In the genomic region with DNA sequence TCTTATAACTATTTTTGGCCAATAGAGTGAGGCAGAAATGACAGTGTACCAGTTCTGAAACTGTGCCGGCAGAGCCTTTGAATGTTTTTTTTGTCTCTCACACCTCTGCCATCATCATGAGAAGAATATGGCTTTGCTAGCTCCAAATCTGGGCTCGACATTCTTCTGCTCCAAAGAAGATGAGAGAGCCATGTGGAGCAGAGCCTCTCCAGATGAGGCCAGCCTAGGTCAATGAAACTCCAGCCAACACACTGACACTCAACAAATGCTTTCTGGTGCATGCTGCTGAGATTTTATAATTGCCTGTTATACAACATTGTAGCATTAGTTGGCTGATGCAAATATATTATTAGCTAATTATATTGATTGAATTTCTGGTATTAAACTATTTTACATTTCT, we compare ENCODE assay signal across 15 cellular contexts.
DNase-seq lines count a peak whose midpoint lies in the region; ATAC-seq and TF ChIP-seq lines count a peak whose summit lies in the region.
"Had no signal": no experiment of that assay in that cellular context is flagged by ENCODE, and none has a peak within 500 bp of the region (broad histone marks: within the 10 kb centered on the region; RNA-seq: fewer than 3 reads in every experiment).

No MANE protein-coding gene starts in this region.

- H3K4me1 Mint-ChIP-seq in activated CD4-positive, alpha-beta T cell treated with anti-CD3 and anti-CD28 coated beads, Interleukin-2, amount 10 ng/mL, durations not matched to agents 24 days and 14 days, result peaks cover 2% of the 10 kb centered on the region
- H3K4me1 Mint-ChIP-seq in WTC11, result peaks cover 56% of the 10 kb centered on the region
- H3K4me1 Mint-ChIP-seq: CD8-positive, alpha-beta memory T cell had no signal

- TF ChIP-seq CTCF in AG10803 (conservative IDR thresholded peaks at IDR 0.05; ENCODE audit: low read length) (no peak), WTC11 (IDR thresholded peaks at IDR 0.05) (no peak)

- POLR2A ChIA-PET in WTC11 (lab: Charles Lee), result no interaction called here

- peaks cover 7% of the 10 kb centered on the region for H3K9me3 Mint-ChIP-seq in activated CD4-positive, alpha-beta T cell treated with anti-CD3 and anti-CD28 coated beads, Interleukin-2, amount 10 ng/mL, durations not matched to agents 24 days and 14 days
- H3K9me3 Mint-ChIP-seq in WTC11, result peaks cover 46% of the 10 kb centered on the region

- ATAC-seq in WTC11, result no peak
- ATAC-seq in left lobe of liver, result peak; percentile 33
- ATAC-seq in HG03442 (IDR thresholded peaks at IDR 0.05; ENCODE audit: unreplicated experiment), result no peak
- ATAC-seq in HG02885 (IDR thresholded peaks at IDR 0.05; ENCODE audit: poor library complexity, unreplicated experiment), result no peak
- ATAC-seq: HepG2 had no signal

- CTCF ChIA-PET in WTC11 (lab: Charles Lee), result no interaction called here

- H3K36me3 Mint-ChIP-seq in activated CD4-positive, alpha-beta T cell treated with anti-CD3 and anti-CD28 coated beads, Interleukin-2, amount 10 ng/mL, durations not matched to agents 24 days and 14 days (ENCODE audit: low read depth), result peaks cover 10% of the 10 kb centered on the region
- peaks cover 45% of the 10 kb centered on the region for H3K36me3 Mint-ChIP-seq in WTC11

- peak; percentile 36 for DNase-seq in activated CD4-positive, alpha-beta T cell treated with anti-CD3 and anti-CD28 coated beads, Interleukin-2, amount 10 ng/mL, durations not matched to agents 24 days and 14 days
- DNase-seq in activated CD4-positive, alpha-beta T cell treated with anti-CD3 and anti-CD28 coated beads, Interleukin-2, amount 50 U/mL, for 4 hours, result no peak
- DNase-seq in AG10803 (ENCODE audit: low read depth), result peak; percentile 10
- DNase-seq in WTC11 (ENCODE audit: low spot score), result no peak
- no peak for DNase-seq in left lobe of liver (ENCODE audit: low spot score)
- no peak for DNase-seq in globus pallidus (ENCODE audit: low spot score)
- DNase-seq: AML-193; Caco-2; CD8-positive, alpha-beta memory T cell; DMS53; GF-D8 had no signal

- H3K4me3 ChIP-seq in AG10803 (ENCODE audit: low read length), result no peak overlapping the region
- H3K4me3 ChIP-seq: BLaER1 had no signal

- intact Hi-C loops in activated CD4-positive, alpha-beta T cell treated with anti-CD3 and anti-CD28 coated beads, Interleukin-2, amount 10 ng/mL, durations not matched to agents 24 days and 14 days (cut with micrococcal nuclease), result loop anchor here (10.0 kb wide), 2 partner anchors 314 to 546 kb away; no protein-coding TSS in a partner anchor

- H3K27ac Mint-ChIP-seq in activated CD4-positive, alpha-beta T cell treated with anti-CD3 and anti-CD28 coated beads, Interleukin-2, amount 10 ng/mL, durations not matched to agents 24 days and 14 days, result no peak overlapping the region
- H3K27ac Mint-ChIP-seq in WTC11, result peak overlapping the region; percentile 98
- H3K27ac Mint-ChIP-seq: CD8-positive, alpha-beta memory T cell had no signal

- H3K27me3 Mint-ChIP-seq in activated CD4-positive, alpha-beta T cell treated with anti-CD3 and anti-CD28 coated beads, Interleukin-2, amount 10 ng/mL, durations not matched to agents 24 days and 14 days, result no peaks in the 10 kb centered on the region
- no peaks in the 10 kb centered on the region for H3K27me3 Mint-ChIP-seq in WTC11 (ENCODE audit: low read depth)

- no peak overlapping the region for H3K4me3 Mint-ChIP-seq in activated CD4-positive, alpha-beta T cell treated with anti-CD3 and anti-CD28 coated beads, Interleukin-2, amount 10 ng/mL, durations not matched to agents 24 days and 14 days
- H3K4me3 Mint-ChIP-seq in WTC11, result no peak overlapping the region
- H3K4me3 Mint-ChIP-seq: CD8-positive, alpha-beta memory T cell had no signal

TF ChIP-seq in WTC11, 78 proteins besides CTCF, POLR2A, EP300 and RAD21:
- TF ChIP-seq NR3C1 (CRISPR knock-in tag; conservative IDR thresholded peaks at IDR 0.05; ENCODE audit: low read depth) (no peak), NR2C2 (CRISPR knock-in tag; IDR thresholded peaks at IDR 0.05) (no peak), CBFB (CRISPR knock-in tag; IDR thresholded peaks at IDR 0.05; ENCODE audit: low read depth) (no peak), ZNF317 (CRISPR knock-in tag; IDR thresholded peaks at IDR 0.05; ENCODE audit: borderline replicate concordance, low read depth) (no peak), OVOL2 (CRISPR knock-in tag; IDR thresholded peaks at IDR 0.05; ENCODE audit: borderline replicate concordance) (no peak), MYBL2 (CRISPR knock-in tag; IDR thresholded peaks at IDR 0.05) (no peak), JUN (CRISPR knock-in tag; IDR thresholded peaks at IDR 0.05) (no peak), FOXJ3 (CRISPR knock-in tag; IDR thresholded peaks at IDR 0.05; ENCODE audit: borderline replicate concordance) (no peak), ETV6 (CRISPR knock-in tag; IDR thresholded peaks at IDR 0.05) (no peak), TEAD1 (CRISPR knock-in tag; IDR thresholded peaks at IDR 0.05) (no peak), SMAD4 (CRISPR knock-in tag; IDR thresholded peaks at IDR 0.05) (no peak)
- TF ChIP-seq, protein P1, sequence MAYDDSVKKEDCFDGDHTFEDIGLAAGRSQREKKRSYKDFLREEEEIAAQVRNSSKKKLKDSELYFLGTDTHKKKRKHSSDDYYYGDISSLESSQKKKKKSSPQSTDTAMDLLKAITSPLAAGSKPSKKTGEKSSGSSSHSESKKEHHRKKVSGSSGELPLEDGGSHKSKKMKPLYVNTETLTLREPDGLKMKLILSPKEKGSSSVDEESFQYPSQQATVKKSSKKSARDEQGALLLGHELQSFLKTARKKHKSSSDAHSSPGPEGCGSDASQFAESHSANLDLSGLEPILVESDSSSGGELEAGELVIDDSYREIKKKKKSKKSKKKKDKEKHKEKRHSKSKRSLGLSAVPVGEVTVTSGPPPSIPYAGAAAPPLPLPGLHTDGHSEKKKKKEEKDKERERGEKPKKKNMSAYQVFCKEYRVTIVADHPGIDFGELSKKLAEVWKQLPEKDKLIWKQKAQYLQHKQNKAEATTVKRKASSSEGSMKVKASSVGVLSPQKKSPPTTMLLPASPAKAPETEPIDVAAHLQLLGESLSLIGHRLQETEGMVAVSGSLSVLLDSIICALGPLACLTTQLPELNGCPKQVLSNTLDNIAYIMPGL (CRISPR knock-in tag; IDR thresholded peaks at IDR 0.05), result no peak
- TF ChIP-seq, protein P2, sequence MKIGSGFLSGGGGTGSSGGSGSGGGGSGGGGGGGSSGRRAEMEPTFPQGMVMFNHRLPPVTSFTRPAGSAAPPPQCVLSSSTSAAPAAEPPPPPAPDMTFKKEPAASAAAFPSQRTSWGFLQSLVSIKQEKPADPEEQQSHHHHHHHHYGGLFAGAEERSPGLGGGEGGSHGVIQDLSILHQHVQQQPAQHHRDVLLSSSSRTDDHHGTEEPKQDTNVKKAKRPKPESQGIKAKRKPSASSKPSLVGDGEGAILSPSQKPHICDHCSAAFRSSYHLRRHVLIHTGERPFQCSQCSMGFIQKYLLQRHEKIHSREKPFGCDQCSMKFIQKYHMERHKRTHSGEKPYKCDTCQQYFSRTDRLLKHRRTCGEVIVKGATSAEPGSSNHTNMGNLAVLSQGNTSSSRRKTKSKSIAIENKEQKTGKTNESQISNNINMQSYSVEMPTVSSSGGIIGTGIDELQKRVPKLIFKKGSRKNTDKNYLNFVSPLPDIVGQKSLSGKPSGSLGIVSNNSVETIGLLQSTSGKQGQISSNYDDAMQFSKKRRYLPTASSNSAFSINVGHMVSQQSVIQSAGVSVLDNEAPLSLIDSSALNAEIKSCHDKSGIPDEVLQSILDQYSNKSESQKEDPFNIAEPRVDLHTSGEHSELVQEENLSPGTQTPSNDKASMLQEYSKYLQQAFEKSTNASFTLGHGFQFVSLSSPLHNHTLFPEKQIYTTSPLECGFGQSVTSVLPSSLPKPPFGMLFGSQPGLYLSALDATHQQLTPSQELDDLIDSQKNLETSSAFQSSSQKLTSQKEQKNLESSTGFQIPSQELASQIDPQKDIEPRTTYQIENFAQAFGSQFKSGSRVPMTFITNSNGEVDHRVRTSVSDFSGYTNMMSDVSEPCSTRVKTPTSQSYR (CRISPR knock-in tag; IDR thresholded peaks at IDR 0.05), result no peak
- TF ChIP-seq, protein P3, sequence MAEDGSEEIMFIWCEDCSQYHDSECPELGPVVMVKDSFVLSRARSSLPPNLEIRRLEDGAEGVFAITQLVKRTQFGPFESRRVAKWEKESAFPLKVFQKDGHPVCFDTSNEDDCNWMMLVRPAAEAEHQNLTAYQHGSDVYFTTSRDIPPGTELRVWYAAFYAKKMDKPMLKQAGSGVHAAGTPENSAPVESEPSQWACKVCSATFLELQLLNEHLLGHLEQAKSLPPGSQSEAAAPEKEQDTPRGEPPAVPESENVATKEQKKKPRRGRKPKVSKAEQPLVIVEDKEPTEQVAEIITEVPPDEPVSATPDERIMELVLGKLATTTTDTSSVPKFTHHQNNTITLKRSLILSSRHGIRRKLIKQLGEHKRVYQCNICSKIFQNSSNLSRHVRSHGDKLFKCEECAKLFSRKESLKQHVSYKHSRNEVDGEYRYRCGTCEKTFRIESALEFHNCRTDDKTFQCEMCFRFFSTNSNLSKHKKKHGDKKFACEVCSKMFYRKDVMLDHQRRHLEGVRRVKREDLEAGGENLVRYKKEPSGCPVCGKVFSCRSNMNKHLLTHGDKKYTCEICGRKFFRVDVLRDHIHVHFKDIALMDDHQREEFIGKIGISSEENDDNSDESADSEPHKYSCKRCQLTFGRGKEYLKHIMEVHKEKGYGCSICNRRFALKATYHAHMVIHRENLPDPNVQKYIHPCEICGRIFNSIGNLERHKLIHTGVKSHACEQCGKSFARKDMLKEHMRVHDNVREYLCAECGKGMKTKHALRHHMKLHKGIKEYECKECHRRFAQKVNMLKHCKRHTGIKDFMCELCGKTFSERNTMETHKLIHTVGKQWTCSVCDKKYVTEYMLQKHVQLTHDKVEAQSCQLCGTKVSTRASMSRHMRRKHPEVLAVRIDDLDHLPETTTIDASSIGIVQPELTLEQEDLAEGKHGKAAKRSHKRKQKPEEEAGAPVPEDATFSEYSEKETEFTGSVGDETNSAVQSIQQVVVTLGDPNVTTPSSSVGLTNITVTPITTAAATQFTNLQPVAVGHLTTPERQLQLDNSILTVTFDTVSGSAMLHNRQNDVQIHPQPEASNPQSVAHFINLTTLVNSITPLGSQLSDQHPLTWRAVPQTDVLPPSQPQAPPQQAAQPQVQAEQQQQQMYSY (CRISPR knock-in tag; IDR thresholded peaks at IDR 0.05), result no peak
- TF ChIP-seq, protein P4, sequence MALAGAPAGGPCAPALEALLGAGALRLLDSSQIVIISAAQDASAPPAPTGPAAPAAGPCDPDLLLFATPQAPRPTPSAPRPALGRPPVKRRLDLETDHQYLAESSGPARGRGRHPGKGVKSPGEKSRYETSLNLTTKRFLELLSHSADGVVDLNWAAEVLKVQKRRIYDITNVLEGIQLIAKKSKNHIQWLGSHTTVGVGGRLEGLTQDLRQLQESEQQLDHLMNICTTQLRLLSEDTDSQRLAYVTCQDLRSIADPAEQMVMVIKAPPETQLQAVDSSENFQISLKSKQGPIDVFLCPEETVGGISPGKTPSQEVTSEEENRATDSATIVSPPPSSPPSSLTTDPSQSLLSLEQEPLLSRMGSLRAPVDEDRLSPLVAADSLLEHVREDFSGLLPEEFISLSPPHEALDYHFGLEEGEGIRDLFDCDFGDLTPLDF (CRISPR knock-in tag; IDR thresholded peaks at IDR 0.05), result no peak

Comparison
In these comparisons a context has a peak if more than half of its experiments do, and no peak if none do; other contexts are left out.
1. DNase-seq: peak in activated CD4-positive, alpha-beta T cell treated with anti-CD3 and anti-CD28 coated beads, Interleukin-2, amount 10 ng/mL, durations not matched to agents 24 days and 14 days (single experiment) and AG10803 (single experiment); none in activated CD4-positive, alpha-beta T cell treated with anti-CD3 and anti-CD28 coated beads, Interleukin-2, amount 50 U/mL, for 4 hours (0 of 2), WTC11 (single experiment), left lobe of liver (single experiment) and globus pallidus (single experiment).